In genomic region chr4:105471566-105472176, GRCh38 we compare ENCODE assay signal across 8 cellular contexts. TPM values are rescaled to one million over a fixed set of nuclear protein-coding genes. Genes with fewer than 3 reads are reported as not detected.
DNase-seq lines count a peak whose midpoint lies in the region; ATAC-seq, FAIRE-seq and TF ChIP-seq lines count a peak whose summit lies in the region.

No MANE protein-coding gene starts in this region.

- TF ChIP-seq CTCF in MM.1S (IDR thresholded peaks at IDR 0.05; ENCODE audit: low read length) (peak; percentile 78), cardiac muscle cell (IDR thresholded peaks at IDR 0.05; ENCODE audit: low read depth, low read length) (peak; percentile 68), progenitor cell of endocrine pancreas (IDR thresholded peaks at IDR 0.05; ENCODE audit: unreplicated experiment) (peak; percentile 79)

- TF ChIP-seq POLR2A in H54 (IDR thresholded peaks at IDR 0.05; ENCODE audit: low read depth, low read length) = no peak

- peak overlapping the region; percentile 66 for H3K27ac Mint-ChIP-seq in activated naive CD8-positive, alpha-beta T cell treated with anti-CD3 and anti-CD28 coated beads for 36 hours
- peak overlapping the region; percentile 2 for H3K27ac Mint-ChIP-seq in progenitor cell of endocrine pancreas

- peaks cover 48% of the 10 kb centered on the region for H3K4me1 Mint-ChIP-seq in activated naive CD8-positive, alpha-beta T cell treated with anti-CD3 and anti-CD28 coated beads for 36 hours
- peaks cover 18% of the 10 kb centered on the region for H3K4me1 Mint-ChIP-seq in progenitor cell of endocrine pancreas (ENCODE audit: low read depth)

- H3K4me3 Mint-ChIP-seq in activated naive CD8-positive, alpha-beta T cell treated with anti-CD3 and anti-CD28 coated beads for 36 hours = peak overlapping the region; percentile 99
- H3K4me3 Mint-ChIP-seq in progenitor cell of endocrine pancreas (ENCODE audit: low read depth) = peak overlapping the region; percentile 100

- peak overlapping the region; percentile 97; the same call in 1 of the 2 replicates for H3K9ac ChIP-seq in MM.1S (ENCODE audit: low read length)

- H3K4me3 ChIP-seq in MM.1S (ENCODE audit: low read length) (peak overlapping the region; percentile 88), cardiac muscle cell (peak overlapping the region; percentile 66)

- H3K4me2 ChIP-seq in MM.1S (ENCODE audit: low read depth, low read length) = peak overlapping the region; percentile 93

- peak; percentile 36 for FAIRE-seq in H54 (lab: Jason Lieb, UNC)
- FAIRE-seq in urothelium cell line (lab: Jason Lieb, UNC) = no peak

- peaks cover 66% of the 10 kb centered on the region for H3K79me2 ChIP-seq in MM.1S (ENCODE audit: low read length)

- H3K9me2 ChIP-seq in MM.1S (replicated peaks; ENCODE audit: insufficient read depth, low read length) = no peaks in the 10 kb centered on the region

- peaks cover 27% of the 10 kb centered on the region for H3K36me3 Mint-ChIP-seq in activated naive CD8-positive, alpha-beta T cell treated with anti-CD3 and anti-CD28 coated beads for 36 hours
- peaks cover 6% of the 10 kb centered on the region for H3K36me3 Mint-ChIP-seq in progenitor cell of endocrine pancreas (ENCODE audit: insufficient read depth)

- H3K9me3 Mint-ChIP-seq in activated naive CD8-positive, alpha-beta T cell treated with anti-CD3 and anti-CD28 coated beads for 36 hours = peaks cover 2% of the 10 kb centered on the region
- H3K9me3 Mint-ChIP-seq in progenitor cell of endocrine pancreas (ENCODE audit: low read depth) = no peaks in the 10 kb centered on the region

- H3K9me3 ChIP-seq in MM.1S (replicated peaks; ENCODE audit: insufficient read depth, low read length) = no peaks in the 10 kb centered on the region
- H3K9me3 ChIP-seq in cardiac muscle cell (ENCODE audit: low read depth) = no peaks in the 10 kb centered on the region

- no peaks in the 10 kb centered on the region; the same call in 1 of the 2 replicates for H3K36me3 ChIP-seq in MM.1S (replicated peaks; ENCODE audit: insufficient read depth, low read length)
- peaks cover 2% of the 10 kb centered on the region for H3K36me3 ChIP-seq in cardiac muscle cell

- H3K4me1 ChIP-seq in MM.1S (ENCODE audit: low read length) (peaks cover 8% of the 10 kb centered on the region), cardiac muscle cell (ENCODE audit: low read depth) (peaks cover 13% of the 10 kb centered on the region)

- H3K27me3 Mint-ChIP-seq in activated naive CD8-positive, alpha-beta T cell treated with anti-CD3 and anti-CD28 coated beads for 36 hours = no peaks in the 10 kb centered on the region
- H3K27me3 Mint-ChIP-seq in progenitor cell of endocrine pancreas = peaks cover 5% of the 10 kb centered on the region

- DNase-seq in ELF-1 (ENCODE audit: low read depth, low spot score) (peak; percentile 82), H54 (ENCODE audit: insufficient read length, low spot score) (peak; percentile 16), MM.1S (peak; percentile 81), cardiac muscle cell (ENCODE audit: low read depth in 1 of 2, low spot score in 1 of 2) (peak; percentile 73 to 83), progenitor cell of endocrine pancreas (ENCODE audit: low spot score, unreplicated experiment) (peak; percentile 48), urothelium cell line (ENCODE audit: low spot score) (peak; percentile 67)
- DNase-seq in activated naive CD8-positive, alpha-beta T cell treated with anti-CD3 and anti-CD28 coated beads for 36 hours = peak; percentile 60

- no peaks in the 10 kb centered on the region for H4K20me1 ChIP-seq in MM.1S (ENCODE audit: insufficient read depth, low read length)

- H2AFZ ChIP-seq in MM.1S (ENCODE audit: low read length) = no peak overlapping the region

- H3K27me3 ChIP-seq in MM.1S (replicated peaks; ENCODE audit: insufficient read depth, low read length) (no peaks in the 10 kb centered on the region), cardiac muscle cell (peaks cover 10% of the 10 kb centered on the region)

- peaks cover 15% of the 10 kb centered on the region for H3F3A ChIP-seq in MM.1S (ENCODE audit: insufficient read depth, low read length)

- H3K27ac ChIP-seq in MM.1S (ENCODE audit: low read length) (peak overlapping the region; percentile 97; the same call in 1 of the 2 replicates), cardiac muscle cell (peak overlapping the region; percentile 93)

- ATAC-seq in SK-N-SH treated with all-trans-retinoic acid at 6 μM for 48 hours = peak; percentile 59

TF ChIP-seq in SK-N-SH treated with all-trans-retinoic acid at 6 μM for 48 hours, 23 proteins besides CTCF, POLR2A, EP300 and RAD21:
- no peak for TF ChIP-seq ZFP30 (CRISPR knock-in tag; IDR thresholded peaks at IDR 0.05)
- no peak for TF ChIP-seq ARNTL (CRISPR knock-in tag; IDR thresholded peaks at IDR 0.05; ENCODE audit: borderline replicate concordance, low read depth)
- TF ChIP-seq RARB (CRISPR knock-in tag; IDR thresholded peaks at IDR 0.05) = no peak
- TF ChIP-seq ISL1 (CRISPR knock-in tag; IDR thresholded peaks at IDR 0.05) = no peak
- TF ChIP-seq TSHZ2 (CRISPR knock-in tag; IDR thresholded peaks at IDR 0.05) = no peak
- no peak for TF ChIP-seq PATZ1 (CRISPR knock-in tag; IDR thresholded peaks at IDR 0.05; ENCODE audit: borderline replicate concordance)
- TF ChIP-seq ESRRG (CRISPR knock-in tag; IDR thresholded peaks at IDR 0.05) = no peak
- TF ChIP-seq SNAI2 (CRISPR knock-in tag; IDR thresholded peaks at IDR 0.05) = no peak

RNA-seq across cellular contexts. Expression of gene PPA2, which starts 2.2 kb away (rescaled TPM):
- total RNA-seq in activated naive CD8-positive, alpha-beta T cell treated with anti-CD3 and anti-CD28 coated beads for 36 hours = 100 to 1,000 TPM; 101 to 104 TPM
- total RNA-seq in cardiac muscle cell (97.6 and 126 TPM in 2 replicates), progenitor cell of endocrine pancreas (83.6 and 96.4 TPM in 2 replicates)
- polyA plus RNA-seq in cardiac muscle cell = 127 and 130 TPM in 2 replicates

Comparison
In these comparisons a context has a peak if more than half of its experiments do, and no peak if none do; other contexts are left out.
1. Peak in every context shown above with its lines: DNase-seq, ATAC-seq, H3K4me3 ChIP-seq and H3K27ac ChIP-seq.
2. DNase-seq: peak in every context shown above with its lines; median percentile 82 in ELF-1; 81 in MM.1S; 78 in cardiac muscle cell; 67 in urothelium cell line; 60 in activated naive CD8-positive, alpha-beta T cell treated with anti-CD3 and anti-CD28 coated beads for 36 hours; 48 in progenitor cell of endocrine pancreas; 16 in H54.